ENCODE assay signal across 8 cellular contexts in genomic region chr22:41619979-41620645, GRCh38. TPM values are rescaled to one million over a fixed set of nuclear protein-coding genes. Genes with fewer than 3 reads are reported as not detected.
DNase-seq lines count a peak whose midpoint lies in the region; ATAC-seq, FAIRE-seq and TF ChIP-seq lines count a peak whose summit lies in the region.

No MANE protein-coding gene starts in this region.

- H3K27ac Mint-ChIP-seq in T-helper 2 cell treated with Interferon-gamma antibody and Interleukin-4, amounts not matched to agents 5 μg/mL and 100 μg/mL, for 36 hours = peak overlapping the region; percentile 97

- DNase-seq in NCI-H1417 (lab: John Stamatoyannopoulos, UW) (peak in 2 of 3 experiments; percentile 43 to 55), NCI-H1417 treated with DMSO at 0.1 percent for 48 hours (lab: John Stamatoyannopoulos, UW) (no peak), bronchial epithelial cell (ENCODE audit: low read depth) (no peak), left kidney (ENCODE audit: low read depth, low spot score) (peak; percentile 78)
- peak; percentile 32 for DNase-seq in T-helper 2 cell treated with Interferon-gamma antibody and Interleukin-4, amounts not matched to agents 5 μg/mL and 100 μg/mL, for 36 hours (ENCODE audit: low spot score)
- peak; percentile 47 for DNase-seq in stimulated activated CD4-positive, alpha-beta T cell treated with anti-CD3 and anti-CD28 coated beads, Interleukin-4, amount 100 ng/mL, for 4 hours

- ATAC-seq in HG03457 (IDR thresholded peaks at IDR 0.05; ENCODE audit: unreplicated experiment) = peak; percentile 4
- ATAC-seq in HG03469 (IDR thresholded peaks at IDR 0.05; ENCODE audit: unreplicated experiment) = no peak

- H3K4me1 Mint-ChIP-seq in T-helper 2 cell treated with Interferon-gamma antibody and Interleukin-4, amounts not matched to agents 5 μg/mL and 100 μg/mL, for 36 hours (ENCODE audit: low read depth) = peaks cover 33% of the 10 kb centered on the region

- no peaks in the 10 kb centered on the region for H3K9me3 Mint-ChIP-seq in T-helper 2 cell treated with Interferon-gamma antibody and Interleukin-4, amounts not matched to agents 5 μg/mL and 100 μg/mL, for 36 hours

- peak; percentile 2 for TF ChIP-seq CTCF in bronchial epithelial cell (IDR thresholded peaks at IDR 0.05; ENCODE audit: insufficient read depth, low read length, severe bottlenecking)

- peaks cover 27% of the 10 kb centered on the region for H3K36me3 Mint-ChIP-seq in T-helper 2 cell treated with Interferon-gamma antibody and Interleukin-4, amounts not matched to agents 5 μg/mL and 100 μg/mL, for 36 hours (ENCODE audit: low read depth)

- H3K27me3 Mint-ChIP-seq in T-helper 2 cell treated with Interferon-gamma antibody and Interleukin-4, amounts not matched to agents 5 μg/mL and 100 μg/mL, for 36 hours (ENCODE audit: low read depth) = no peaks in the 10 kb centered on the region

- H3K27me3 ChIP-seq in bronchial epithelial cell (ENCODE audit: control insufficient read depth, insufficient read depth, low read length) = no peaks in the 10 kb centered on the region

- H3K4me3 ChIP-seq in bronchial epithelial cell (ENCODE audit: low read depth, low read length) = peak overlapping the region; percentile 97

- peaks cover 1% of the 10 kb centered on the region for H3K36me3 ChIP-seq in bronchial epithelial cell (ENCODE audit: control insufficient read depth, insufficient read depth, low read length)

- no peak for FAIRE-seq in bronchial epithelial cell (lab: Jason Lieb, UNC)

- peak overlapping the region; percentile 95 for H3K4me3 Mint-ChIP-seq in T-helper 2 cell treated with Interferon-gamma antibody and Interleukin-4, amounts not matched to agents 5 μg/mL and 100 μg/mL, for 36 hours

RNA-seq across cellular contexts. Expression of gene DESI1, which starts 0.7 kb away (rescaled TPM):
- total RNA-seq in bronchial epithelial cell = 10.8 and 17.5 TPM in 2 replicates

RNA-seq across cellular contexts. Expression of gene XRCC6, which starts 1.0 kb away (rescaled TPM):
- 229 and 266 TPM in 2 replicates for total RNA-seq in bronchial epithelial cell

RNA-seq across cellular contexts. Expression of gene PMM1, which starts 30.5 kb away (rescaled TPM):
- total RNA-seq in bronchial epithelial cell = 17.4 and 23.6 TPM in 2 replicates

RNA-seq across cellular contexts. Expression of gene CSDC2, which starts 59.3 kb away (rescaled TPM):
- total RNA-seq in bronchial epithelial cell = under 0.01 TPM in 1 of 2 replicates, not detected in the other

Comparison
In these comparisons a context has a peak if more than half of its experiments do, and no peak if none do; other contexts are left out.
1. DNase-seq: peak in NCI-H1417 (2 of 3), T-helper 2 cell treated with Interferon-gamma antibody and Interleukin-4, amounts not matched to agents 5 μg/mL and 100 μg/mL, for 36 hours (single experiment), left kidney (single experiment) and stimulated activated CD4-positive, alpha-beta T cell treated with anti-CD3 and anti-CD28 coated beads, Interleukin-4, amount 100 ng/mL, for 4 hours (2 of 2); none in NCI-H1417 treated with DMSO at 0.1 percent for 48 hours (single experiment) and bronchial epithelial cell (single experiment).